ENCODE assay signal across 14 cellular contexts in the genomic region with DNA sequence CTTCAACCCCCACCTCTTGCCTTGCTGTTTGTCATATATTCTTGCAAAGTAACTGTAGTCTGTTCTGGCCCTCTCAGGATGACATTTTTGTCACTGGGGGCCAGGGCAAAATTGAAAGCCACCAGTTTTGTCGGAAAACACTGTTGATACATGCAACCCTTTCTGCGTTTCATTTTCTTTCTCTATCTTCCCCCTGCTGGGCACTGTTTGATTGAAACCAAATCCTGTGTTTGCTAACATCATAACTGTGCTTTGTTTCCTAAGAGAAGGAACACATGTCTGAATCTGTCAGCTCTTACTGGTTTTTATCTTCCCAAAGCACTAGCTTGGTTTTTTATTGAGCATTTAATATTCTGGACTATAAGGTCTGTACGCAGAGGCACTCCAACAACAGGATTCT. TPM values are rescaled to one million over a fixed set of nuclear protein-coding genes. Genes with fewer than 3 reads are reported as not detected.
A peak's percentile ranks its signal among the peaks of the same experiment; 100 is the strongest.
DNase-seq lines count a peak whose midpoint lies in the region; FAIRE-seq and TF ChIP-seq lines count a peak whose summit lies in the region.
"Had no signal": no experiment of that assay in that cellular context is flagged by ENCODE, and none has a peak within 500 bp of the region (broad histone marks: within the 10 kb centered on the region; RNA-seq: fewer than 3 reads in every experiment).

No MANE protein-coding gene starts in this region.

- no peaks in the 10 kb centered on the region for H3K4me1 Mint-ChIP-seq in nephron progenitor cell

- no peak for FAIRE-seq in RCC 7860 (lab: Jason Lieb, UNC)

- no peak overlapping the region for H3K27ac Mint-ChIP-seq in nephron progenitor cell
- H3K27ac Mint-ChIP-seq: activated T-cell treated with anti-CD3 and anti-CD28 coated beads, Interleukin-2, amount 50 U/mL, for 72 hours; T-helper 17 cell had no signal

- H3K9me3 Mint-ChIP-seq in nephron progenitor cell = peaks cover 12% of the 10 kb centered on the region

- no peak for TF ChIP-seq CTCF in nephron progenitor cell (IDR thresholded peaks at IDR 0.05)

- H3K4me3 Mint-ChIP-seq in nephron progenitor cell = no peak overlapping the region
- H3K4me3 Mint-ChIP-seq: T-helper 17 cell had no signal

- DNase-seq in NCI-H2196 (lab: John Stamatoyannopoulos, UW; ENCODE audit: unreplicated experiment) (peak; percentile 13), NCI-H2196 treated with DMSO at 0.1 percent for 48 hours (lab: John Stamatoyannopoulos, UW; ENCODE audit: unreplicated experiment) (no peak), NCI-H345 (lab: John Stamatoyannopoulos, UW) (peak; percentile 45), dermis blood vessel endothelial cell (peak; percentile 16), pons (ENCODE audit: low spot score) (peak; percentile 83), RCC 7860 (ENCODE audit: low spot score) (no peak), NCI-H510A (lab: John Stamatoyannopoulos, UW) (no peak), nephron progenitor cell (no peak)
- DNase-seq: activated T-cell treated with anti-CD3 and anti-CD28 coated beads, Interleukin-2, amount 50 U/mL, for 72 hours; HCEC 1CT; mesendoderm; NCI-H446 treated with DMSO at 0.1 percent for 48 hours; stimulated activated CD4-positive, alpha-beta T cell treated with anti-CD3 and anti-CD28 coated beads, Interleukin-12 subunit alpha, Interleukin-12 subunit beta, amount 100 ng/mL, for 4 hours; T-helper 17 cell had no signal

- H3K27me3 Mint-ChIP-seq in nephron progenitor cell (ENCODE audit: low read depth, poor library complexity) = peaks cover 6% of the 10 kb centered on the region
- H3K27me3 Mint-ChIP-seq: T-helper 17 cell had no signal

- no peaks in the 10 kb centered on the region for H3K36me3 Mint-ChIP-seq in nephron progenitor cell (ENCODE audit: low read depth)

RNA-seq across cellular contexts. Expression of gene CPPED1, which starts 11.7 kb away (rescaled TPM):
- 23.1 and 26.0 TPM in 2 replicates for total RNA-seq in dermis blood vessel endothelial cell

Comparison
In these comparisons a context has a peak if more than half of its experiments do, and no peak if none do; other contexts are left out.
1. DNase-seq: peak in NCI-H2196 (single experiment), NCI-H345 (single experiment), dermis blood vessel endothelial cell (single experiment) and pons (single experiment); none in NCI-H2196 treated with DMSO at 0.1 percent for 48 hours (single experiment), RCC 7860 (single experiment), NCI-H510A (single experiment) and nephron progenitor cell (single experiment).